ENCODE assay signal across 34 cellular contexts in genomic region chr11:87548797-87549196, GRCh38.
"Had no signal": no experiment of that assay in that cellular context is flagged by ENCODE, and none has a peak within 500 bp of the region (broad histone marks: within the 10 kb centered on the region; RNA-seq: fewer than 3 reads in every experiment).

No MANE protein-coding gene starts in this region.

- H3K4me3 ChIP-seq: MG63 had no signal

- H3K36me3 ChIP-seq: MG63 had no signal

- DNase-seq: Karpas-422, Kasumi-1, MG63, MM.1S, MV-4-11, NCI-H1048, NCI-H1092, NCI-H1092 treated with DMSO at 0.1 percent for 48 hours, NCI-H1105, NCI-H1105 treated with DMSO at 0.1 percent for 48 hours, NCI-H1417, NCI-H1417 treated with DMSO at 0.1 percent for 48 hours, NCI-H1436, NCI-H1436 treated with DMSO at 0.1 percent for 48 hours, NCI-H146, NCI-H1694, NCI-H1694 treated with DMSO at 0.1 percent for 48 hours, NCI-H187, NCI-H187 treated with DMSO at 0.1 percent for 48 hours, NCI-H1930, NCI-H2029, NCI-H2029 treated with DMSO at 0.1 percent for 48 hours, NCI-H2081, NCI-H2081 treated with DMSO at 0.1 percent for 48 hours, NCI-H2107, NCI-H2171, NCI-H2171 treated with DMSO at 0.1 percent for 48 hours, NCI-H2227 treated with DMSO at 0.1 percent for 48 hours, NCI-H226, NCI-H345, NCI-H446, NCI-H446 treated with DMSO at 0.1 percent for 48 hours, NCI-H510A, NCI-H510A treated with DMSO at 0.1 percent for 48 hours had no signal

- H3K27me3 ChIP-seq: MG63 had no signal
